Comparison of ENCODE assay signal across 21 cellular contexts in the genomic region with DNA sequence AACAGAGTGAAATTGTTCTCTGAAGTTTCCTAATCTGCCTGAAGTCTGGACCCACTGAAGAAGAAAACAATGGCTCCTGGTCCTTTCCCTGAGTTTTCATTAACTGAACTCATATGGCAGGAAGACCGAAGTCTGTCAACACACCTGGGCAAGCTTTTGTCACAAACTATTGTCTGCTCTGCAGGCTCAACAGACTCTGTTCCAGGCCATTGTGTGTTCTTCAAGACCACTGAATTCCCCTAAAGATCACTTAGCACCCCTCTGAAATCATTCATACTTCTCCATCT. TPM values are rescaled to one million over a fixed set of nuclear protein-coding genes. Genes with fewer than 3 reads are reported as not detected.
"Had no signal": no experiment of that assay in that cellular context is flagged by ENCODE, and none has a peak within 500 bp of the region (broad histone marks: within the 10 kb centered on the region; RNA-seq: fewer than 3 reads in every experiment).

No MANE protein-coding gene starts in this region.

- H3K9ac ChIP-seq: SK-N-SH had no signal

- H3K4me2 ChIP-seq: SK-N-SH had no signal

- DNase-seq: KBM-7, MV-4-11, NCI-H1048, NCI-H1105, NCI-H1417 treated with DMSO at 0.1 percent for 48 hours, NCI-H146, NCI-H1694 treated with DMSO at 0.1 percent for 48 hours, NCI-H1930, NCI-H2081, NCI-H2107, NCI-H2227 treated with DMSO at 0.1 percent for 48 hours, NCI-H524 treated with DMSO at 0.1 percent for 48 hours, NCI-H774, SHP77, SK-N-SH had no signal

- H3K27ac ChIP-seq: HL-60, RWPE1 had no signal

- H3K9me2 ChIP-seq: SK-N-SH had no signal

- FAIRE-seq: HTR-8/SVneo had no signal

- H3K9me3 ChIP-seq: SK-N-SH had no signal

RNA-seq across cellular contexts. Expression of a gene that starts 6.6 kb away (rescaled TPM):
- total RNA-seq: LHCN-M2, MCF 10A, SK-MEL-5 had no signal
